Comparison of ENCODE assay signal across 8 cellular contexts in genomic region chr9:34991833-34992375, GRCh38.
DNase-seq lines count a peak whose midpoint lies in the region; ATAC-seq and TF ChIP-seq lines count a peak whose summit lies in the region.

No MANE protein-coding gene starts in this region.

- H3K27me3 ChIP-seq in ACC112 (ENCODE audit: insufficient read depth, low read length) (no peaks in the 10 kb centered on the region), brain microvascular endothelial cell (replicated peaks) (no peaks in the 10 kb centered on the region)

- H3K36me3 ChIP-seq in ACC112 (ENCODE audit: insufficient read depth, low read length) (peaks cover under 1% of the 10 kb centered on the region; the same call in 1 of the 2 replicates), HEK293 (ENCODE audit: control insufficient read depth in 2 of 2, insufficient read depth in 1 of 2, low read length in 2 of 2) (peaks cover 0 to 10% of the 10 kb centered on the region in 2 experiments; a peak in 1 of 3 replicates), brain microvascular endothelial cell (replicated peaks) (peaks cover 6% of the 10 kb centered on the region)

- in situ Hi-C loops in brain microvascular endothelial cell (cut with HindIII; ENCODE audit: low pct_ligation_motif_present, low sequenced_read_pairs) = no loop called here

- ATAC-seq in GM18870 (IDR thresholded peaks at IDR 0.05; ENCODE audit: unreplicated experiment) (no peak), HG02884 (IDR thresholded peaks at IDR 0.05; ENCODE audit: unreplicated experiment) (no peak)

- H3K4me3 ChIP-seq in ACC112 (ENCODE audit: low read depth, low read length) (peak overlapping the region; percentile 45; the same call in 1 of the 2 replicates), HEK293 (ENCODE audit: low read depth, low read length) (no peak overlapping the region), brain microvascular endothelial cell (ENCODE audit: low read depth, low read length) (peak overlapping the region; percentile 9)

- no peak for DNase-seq in brain microvascular endothelial cell
- DNase-seq in medulla oblongata (ENCODE audit: extremely low spot score) = peak; percentile 53
- DNase-seq in NCI-H2029 (lab: John Stamatoyannopoulos, UW) = no peak
- DNase-seq in NCI-H1105 (lab: John Stamatoyannopoulos, UW) = no peak

- POLR2A ChIA-PET in HEK293 (lab: Yijun Ruan, JAX) = interaction anchor here (1.0 kb wide), 1 partner anchor 88 kb away, joined by 6 read pairs; the partner anchor contains the start of gene FANCG

- no peak overlapping the region for H2AFZ ChIP-seq in ACC112 (ENCODE audit: low read length, unreplicated experiment)

- H3K27ac ChIP-seq in ACC112 (ENCODE audit: low read depth, low read length) (peak overlapping the region; percentile 91), HEK293 (ENCODE audit: extremely low read depth, low read depth, low read length) (no peak overlapping the region), brain microvascular endothelial cell (peak overlapping the region; percentile 5)

- CTCF ChIA-PET in HEK293 (lab: Yijun Ruan, JAX) = interaction anchor here (0.5 to 8.5 kb wide), 8 partner anchors 12 to 419 kb away, joined by 3 to 116 read pairs (median 4); no protein-coding TSS in a partner anchor

- peaks cover 71% of the 10 kb centered on the region for H3K4me1 ChIP-seq in ACC112 (ENCODE audit: control insufficient read depth, insufficient read depth, low read length, unreplicated experiment)
- peaks cover 2% of the 10 kb centered on the region; the same call in 1 of the 2 replicates for H3K4me1 ChIP-seq in HEK293 (ENCODE audit: control insufficient read depth, insufficient read depth, low read length)

- no peaks in the 10 kb centered on the region for H3K9me3 ChIP-seq in HEK293 (ENCODE audit: control insufficient read depth, insufficient read depth, low read depth, low read length)

- no peaks in the 10 kb centered on the region for H3K79me2 ChIP-seq in ACC112 (ENCODE audit: control insufficient read depth, insufficient read depth, low read length, unreplicated experiment)

- TF ChIP-seq CTCF in HEK293 (tag by site-specific recombination; IDR thresholded peaks at IDR 0.05) (no peak), brain microvascular endothelial cell (IDR thresholded peaks at IDR 0.05; ENCODE audit: low read depth, low read length, missing control alignments) (peak; percentile 25)

TF ChIP-seq in HEK293, 187 proteins besides CTCF, POLR2A, EP300 and RAD21:
- TF ChIP-seq PATZ1 (tag by site-specific recombination; IDR thresholded peaks at IDR 0.05) = 0 out of 2 replicates have a peak, but pooled peaks have one; percentile 7
- TF ChIP-seq ZNF571 (tag by site-specific recombination; IDR thresholded peaks at IDR 0.05) = no peak
- 0 out of 2 replicates have a peak, but pooled peaks have one; percentile 10 for TF ChIP-seq SP3 (tag by site-specific recombination; IDR thresholded peaks at IDR 0.05)
- peak; percentile 64 for TF ChIP-seq ZIC2 (tag by site-specific recombination; IDR thresholded peaks at IDR 0.05)
